ENCODE assay signal across 23 cellular contexts in the genomic region with DNA sequence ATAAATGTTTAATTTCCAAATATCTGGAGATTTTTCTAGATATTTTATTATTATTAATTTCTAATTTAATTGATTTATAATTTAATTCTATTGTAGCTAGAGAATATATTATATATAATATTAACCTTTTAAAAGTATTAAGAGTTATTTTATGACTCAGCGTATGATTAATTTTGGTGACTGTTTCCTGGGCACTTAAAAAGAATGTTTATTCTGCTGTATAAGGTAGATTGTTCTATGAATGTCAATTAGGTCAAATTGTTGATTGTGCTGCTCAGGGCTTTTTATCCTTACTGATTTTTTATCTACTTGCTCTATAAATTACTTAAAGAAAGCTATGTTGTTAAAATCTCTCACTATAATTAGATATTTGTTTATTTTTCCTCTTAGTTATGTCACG. TPM values are rescaled to one million over a fixed set of nuclear protein-coding genes. Genes with fewer than 3 reads are reported as not detected.
DNase-seq lines count a peak whose midpoint lies in the region; ATAC-seq, FAIRE-seq and TF ChIP-seq lines count a peak whose summit lies in the region.
"Had no signal": no experiment of that assay in that cellular context is flagged by ENCODE, and none has a peak within 500 bp of the region (broad histone marks: within the 10 kb centered on the region; RNA-seq: fewer than 3 reads in every experiment).

No MANE protein-coding gene starts in this region.

- ATAC-seq in PC-3 = peak; percentile 78
- no peak for ATAC-seq in GM18519 (IDR thresholded peaks at IDR 0.05; ENCODE audit: low FRiP score, unreplicated experiment)
- ATAC-seq: A549, GM23338, K562 had no signal

- no peaks in the 10 kb centered on the region for H3F3A ChIP-seq in PC-3 (ENCODE audit: low read length, unreplicated experiment)

- no TSS peak for BruUV-seq in PC-3 (replicated peaks; lab: Mats Ljungman, UMichigan)

- H3K4me3 ChIP-seq in PC-3 (ENCODE audit: low read length) (no peak overlapping the region), epithelial cell of esophagus (ENCODE audit: low read length) (no peak overlapping the region)
- H3K4me3 ChIP-seq: A549, GM23338, K562 had no signal

- no peak overlapping the region for H3K9ac ChIP-seq in PC-3 (ENCODE audit: low read length)

- intact Hi-C loops in PC-3 (cut with micrococcal nuclease) = loop anchor here (10.0 kb wide), 1 partner anchor 68 kb away; no protein-coding TSS in a partner anchor

- H3K36me3 ChIP-seq in PC-3 (ENCODE audit: low read depth, low read length) = no peaks in the 10 kb centered on the region

- DNase-seq in PC-3 = peak; percentile 73
- peak; percentile 38 for DNase-seq in epithelial cell of esophagus (ENCODE audit: low read depth)
- no peak for DNase-seq in activated CD4-positive, alpha-beta T cell treated with anti-CD3 and anti-CD28 coated beads for 48 hours
- DNase-seq in inferior parietal cortex (ENCODE audit: extremely low spot score) = no peak
- DNase-seq in GDM1 (lab: John Stamatoyannopoulos, UW) = no peak
- DNase-seq: AML-193; Caco-2; CD4-positive, alpha-beta T cell; DMS153; DMS79 treated with DMSO at 0.1 percent for 48 hours; HCEC 1CT; IMR-90 had no signal

- H3K27me3 ChIP-seq in PC-3 (ENCODE audit: low read length) = no peaks in the 10 kb centered on the region

- POLR2A ChIA-PET in PC-3 (lab: Charles Lee; ENCODE audit: unreplicated experiment) = no interaction called here

- peak overlapping the region; percentile 2; the same call in 1 of the 2 replicates for H3K4me2 ChIP-seq in PC-3 (ENCODE audit: low read length)
- H3K4me2 ChIP-seq: A549, GM23338 had no signal

- no peak overlapping the region for H3K27ac ChIP-seq in PC-3 (ENCODE audit: low read length)
- H3K27ac ChIP-seq: A549, C4-2B had no signal

- H4K20me1 ChIP-seq in PC-3 (ENCODE audit: low read length) = no peaks in the 10 kb centered on the region

- H3K79me2 ChIP-seq in PC-3 (ENCODE audit: low read length) = no peaks in the 10 kb centered on the region

- 0 out of 2 replicates have a peak, but pooled peaks cover 4% of the 10 kb centered on the region for H3K9me3 ChIP-seq in PC-3 (ENCODE audit: low read length)
- H3K9me3 ChIP-seq: Caco-2 had no signal

- H3K9me2 ChIP-seq in PC-3 (replicated peaks; ENCODE audit: low read length) = no peaks in the 10 kb centered on the region

- FAIRE-seq in colon (lab: Jason Lieb, UNC) = peak; percentile 88
- FAIRE-seq: GM18507, GM19239, H54, HTR-8/SVneo, K562 had no signal

- H3K4me1 ChIP-seq in PC-3 (ENCODE audit: insufficient read depth, low read length) = peaks cover 6% of the 10 kb centered on the region
- H3K4me1 ChIP-seq: A549, Caco-2 had no signal

- TF ChIP-seq CTCF in PC-3 (conservative IDR thresholded peaks at IDR 0.05; ENCODE audit: low read depth, low read length) (no peak), epithelial cell of esophagus (IDR thresholded peaks at IDR 0.05; ENCODE audit: insufficient read depth, low read depth, low read length, missing control alignments) (no peak)

- no peak overlapping the region for H2AFZ ChIP-seq in PC-3 (ENCODE audit: low read length)
- H2AFZ ChIP-seq: GM23338 had no signal

- CTCF ChIA-PET in PC-3 (lab: Charles Lee) = no interaction called here

RNA-seq across cellular contexts. Expression of gene GJA8, which starts 20.1 kb away (rescaled TPM):
- total RNA-seq in PC-3 (2014; rRNA removed) = not detected in 2 replicates
- total RNA-seq: Caco-2; CD4-positive, alpha-beta T cell; G401; GM23338; IMR-90; K562 had no signal

RNA-seq across cellular contexts. Expression of gene GPR89B, which starts 45.7 kb away (rescaled TPM):
- total RNA-seq in PC-3 (2014; rRNA removed) = 17.8 and 23.4 TPM in 2 replicates

Comparison
In these comparisons a context has a peak if more than half of its experiments do, and no peak if none do; other contexts are left out.
1. DNase-seq: peak in PC-3 (single experiment) and epithelial cell of esophagus (single experiment); none in activated CD4-positive, alpha-beta T cell treated with anti-CD3 and anti-CD28 coated beads for 48 hours (single experiment), inferior parietal cortex (single experiment) and GDM1 (single experiment).